1 cellular context compared by ENCODE assay signal in the genomic region with DNA sequence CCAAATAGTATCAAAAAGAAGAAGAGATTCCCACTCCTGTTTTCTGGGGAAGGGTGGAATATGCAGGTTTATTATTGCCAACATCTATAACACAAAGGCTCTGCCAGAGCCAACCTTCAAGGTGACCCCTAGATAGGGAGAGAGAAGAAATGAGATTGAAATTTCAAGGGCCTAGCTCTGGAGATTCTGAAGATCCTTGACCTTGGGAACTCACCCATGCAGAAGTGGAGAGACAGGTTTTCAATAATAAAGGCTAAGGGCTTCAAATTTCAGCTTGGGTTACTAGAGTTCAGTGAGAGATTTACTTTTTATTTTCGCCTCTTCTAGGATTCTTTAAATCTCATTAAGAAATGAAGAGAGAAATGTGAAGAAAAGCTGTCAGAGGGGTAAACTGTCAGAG.
TF ChIP-seq lines count a peak whose summit lies in the region.

No MANE protein-coding gene starts in this region.

TF ChIP-seq in GM23338, 12 proteins besides CTCF, POLR2A, EP300 and RAD21 (continued from another document):
- TF ChIP-seq, protein P1, sequence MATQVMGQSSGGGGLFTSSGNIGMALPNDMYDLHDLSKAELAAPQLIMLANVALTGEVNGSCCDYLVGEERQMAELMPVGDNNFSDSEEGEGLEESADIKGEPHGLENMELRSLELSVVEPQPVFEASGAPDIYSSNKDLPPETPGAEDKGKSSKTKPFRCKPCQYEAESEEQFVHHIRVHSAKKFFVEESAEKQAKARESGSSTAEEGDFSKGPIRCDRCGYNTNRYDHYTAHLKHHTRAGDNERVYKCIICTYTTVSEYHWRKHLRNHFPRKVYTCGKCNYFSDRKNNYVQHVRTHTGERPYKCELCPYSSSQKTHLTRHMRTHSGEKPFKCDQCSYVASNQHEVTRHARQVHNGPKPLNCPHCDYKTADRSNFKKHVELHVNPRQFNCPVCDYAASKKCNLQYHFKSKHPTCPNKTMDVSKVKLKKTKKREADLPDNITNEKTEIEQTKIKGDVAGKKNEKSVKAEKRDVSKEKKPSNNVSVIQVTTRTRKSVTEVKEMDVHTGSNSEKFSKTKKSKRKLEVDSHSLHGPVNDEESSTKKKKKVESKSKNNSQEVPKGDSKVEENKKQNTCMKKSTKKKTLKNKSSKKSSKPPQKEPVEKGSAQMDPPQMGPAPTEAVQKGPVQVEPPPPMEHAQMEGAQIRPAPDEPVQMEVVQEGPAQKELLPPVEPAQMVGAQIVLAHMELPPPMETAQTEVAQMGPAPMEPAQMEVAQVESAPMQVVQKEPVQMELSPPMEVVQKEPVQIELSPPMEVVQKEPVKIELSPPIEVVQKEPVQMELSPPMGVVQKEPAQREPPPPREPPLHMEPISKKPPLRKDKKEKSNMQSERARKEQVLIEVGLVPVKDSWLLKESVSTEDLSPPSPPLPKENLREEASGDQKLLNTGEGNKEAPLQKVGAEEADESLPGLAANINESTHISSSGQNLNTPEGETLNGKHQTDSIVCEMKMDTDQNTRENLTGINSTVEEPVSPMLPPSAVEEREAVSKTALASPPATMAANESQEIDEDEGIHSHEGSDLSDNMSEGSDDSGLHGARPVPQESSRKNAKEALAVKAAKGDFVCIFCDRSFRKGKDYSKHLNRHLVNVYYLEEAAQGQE (IDR thresholded peaks at IDR 0.05; ENCODE audit: unreplicated experiment), result no peak
- no peak for TF ChIP-seq ETS1 (IDR thresholded peaks at IDR 0.05)
- TF ChIP-seq CREB1 (CRISPR knock-in tag; IDR thresholded peaks at IDR 0.05; ENCODE audit: low read depth), result no peak
- TF ChIP-seq, protein P2, sequence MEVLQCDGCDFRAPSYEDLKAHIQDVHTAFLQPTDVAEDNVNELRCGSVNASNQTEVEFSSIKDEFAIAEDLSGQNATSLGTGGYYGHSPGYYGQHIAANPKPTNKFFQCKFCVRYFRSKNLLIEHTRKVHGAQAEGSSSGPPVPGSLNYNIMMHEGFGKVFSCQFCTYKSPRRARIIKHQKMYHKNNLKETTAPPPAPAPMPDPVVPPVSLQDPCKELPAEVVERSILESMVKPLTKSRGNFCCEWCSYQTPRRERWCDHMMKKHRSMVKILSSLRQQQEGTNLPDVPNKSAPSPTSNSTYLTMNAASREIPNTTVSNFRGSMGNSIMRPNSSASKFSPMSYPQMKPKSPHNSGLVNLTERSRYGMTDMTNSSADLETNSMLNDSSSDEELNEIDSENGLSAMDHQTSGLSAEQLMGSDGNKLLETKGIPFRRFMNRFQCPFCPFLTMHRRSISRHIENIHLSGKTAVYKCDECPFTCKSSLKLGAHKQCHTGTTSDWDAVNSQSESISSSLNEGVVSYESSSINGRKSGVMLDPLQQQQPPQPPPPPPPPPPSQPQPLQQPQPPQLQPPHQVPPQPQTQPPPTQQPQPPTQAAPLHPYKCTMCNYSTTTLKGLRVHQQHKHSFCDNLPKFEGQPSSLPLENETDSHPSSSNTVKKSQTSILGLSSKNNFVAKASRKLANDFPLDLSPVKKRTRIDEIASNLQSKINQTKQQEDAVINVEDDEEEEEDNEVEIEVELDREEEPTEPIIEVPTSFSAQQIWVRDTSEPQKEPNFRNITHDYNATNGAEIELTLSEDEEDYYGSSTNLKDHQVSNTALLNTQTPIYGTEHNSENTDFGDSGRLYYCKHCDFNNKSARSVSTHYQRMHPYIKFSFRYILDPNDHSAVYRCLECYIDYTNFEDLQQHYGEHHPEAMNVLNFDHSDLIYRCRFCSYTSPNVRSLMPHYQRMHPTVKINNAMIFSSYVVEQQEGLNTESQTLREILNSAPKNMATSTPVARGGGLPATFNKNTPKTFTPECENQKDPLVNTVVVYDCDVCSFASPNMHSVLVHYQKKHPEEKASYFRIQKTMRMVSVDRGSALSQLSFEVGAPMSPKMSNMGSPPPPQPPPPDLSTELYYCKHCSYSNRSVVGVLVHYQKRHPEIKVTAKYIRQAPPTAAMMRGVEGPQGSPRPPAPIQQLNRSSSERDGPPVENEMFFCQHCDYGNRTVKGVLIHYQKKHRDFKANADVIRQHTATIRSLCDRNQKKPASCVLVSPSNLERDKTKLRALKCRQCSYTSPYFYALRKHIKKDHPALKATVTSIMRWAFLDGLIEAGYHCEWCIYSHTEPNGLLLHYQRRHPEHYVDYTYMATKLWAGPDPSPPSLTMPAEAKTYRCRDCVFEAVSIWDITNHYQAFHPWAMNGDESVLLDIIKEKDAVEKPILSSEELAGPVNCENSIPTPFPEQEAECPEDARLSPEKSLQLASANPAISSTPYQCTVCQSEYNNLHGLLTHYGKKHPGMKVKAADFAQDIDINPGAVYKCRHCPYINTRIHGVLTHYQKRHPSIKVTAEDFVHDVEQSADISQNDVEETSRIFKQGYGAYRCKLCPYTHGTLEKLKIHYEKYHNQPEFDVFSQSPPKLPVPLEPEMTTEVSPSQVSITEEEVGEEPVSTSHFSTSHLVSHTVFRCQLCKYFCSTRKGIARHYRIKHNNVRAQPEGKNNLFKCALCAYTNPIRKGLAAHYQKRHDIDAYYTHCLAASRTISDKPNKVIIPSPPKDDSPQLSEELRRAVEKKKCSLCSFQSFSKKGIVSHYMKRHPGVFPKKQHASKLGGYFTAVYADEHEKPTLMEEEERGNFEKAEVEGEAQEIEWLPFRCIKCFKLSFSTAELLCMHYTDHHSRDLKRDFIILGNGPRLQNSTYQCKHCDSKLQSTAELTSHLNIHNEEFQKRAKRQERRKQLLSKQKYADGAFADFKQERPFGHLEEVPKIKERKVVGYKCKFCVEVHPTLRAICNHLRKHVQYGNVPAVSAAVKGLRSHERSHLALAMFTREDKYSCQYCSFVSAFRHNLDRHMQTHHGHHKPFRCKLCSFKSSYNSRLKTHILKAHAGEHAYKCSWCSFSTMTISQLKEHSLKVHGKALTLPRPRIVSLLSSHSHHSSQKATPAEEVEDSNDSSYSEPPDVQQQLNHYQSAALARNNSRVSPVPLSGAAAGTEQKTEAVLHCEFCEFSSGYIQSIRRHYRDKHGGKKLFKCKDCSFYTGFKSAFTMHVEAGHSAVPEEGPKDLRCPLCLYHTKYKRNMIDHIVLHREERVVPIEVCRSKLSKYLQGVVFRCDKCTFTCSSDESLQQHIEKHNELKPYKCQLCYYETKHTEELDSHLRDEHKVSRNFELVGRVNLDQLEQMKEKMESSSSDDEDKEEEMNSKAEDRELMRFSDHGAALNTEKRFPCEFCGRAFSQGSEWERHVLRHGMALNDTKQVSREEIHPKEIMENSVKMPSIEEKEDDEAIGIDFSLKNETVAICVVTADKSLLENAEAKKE (CRISPR knock-in tag; IDR thresholded peaks at IDR 0.05), result 0 out of 2 replicates have a peak, but pooled peaks have one; percentile 20
